ENCODE assay signal across 19 cellular contexts in the genomic region with DNA sequence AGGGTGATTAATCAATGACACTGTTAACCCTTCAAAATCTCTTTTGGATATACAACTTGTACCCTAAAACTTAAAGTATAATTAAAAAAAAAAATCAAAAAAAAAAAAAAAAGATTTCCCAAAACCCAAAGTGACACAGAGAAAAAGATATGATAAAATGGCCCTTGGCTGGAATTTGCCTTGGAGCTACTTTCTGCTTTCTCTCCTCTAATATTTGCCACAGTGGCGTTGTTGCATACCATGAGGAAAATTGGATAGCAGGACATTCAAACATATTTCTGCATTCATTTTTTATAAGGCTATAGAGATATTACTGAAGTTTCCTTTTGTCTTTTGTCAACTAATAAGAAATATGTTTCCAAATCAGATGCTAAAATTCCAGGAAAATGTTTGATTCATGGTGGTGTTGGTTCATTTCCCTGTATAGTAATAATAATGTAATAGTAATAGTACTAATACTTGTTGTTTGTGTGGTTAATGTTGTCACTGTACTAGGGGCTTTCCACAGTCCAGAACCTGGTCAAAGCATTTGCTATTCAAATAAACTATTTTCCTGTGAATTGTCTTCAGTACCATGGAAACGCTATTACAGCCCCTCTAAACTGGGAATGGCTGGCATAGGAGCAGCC.
DNase-seq lines count a peak whose midpoint lies in the region; ATAC-seq, FAIRE-seq and TF ChIP-seq lines count a peak whose summit lies in the region.
"Had no signal": no experiment of that assay in that cellular context is flagged by ENCODE, and none has a peak within 500 bp of the region (broad histone marks: within the 10 kb centered on the region; RNA-seq: fewer than 3 reads in every experiment).

No MANE protein-coding gene starts in this region.

- H3K4me1 ChIP-seq in H1 (replicated peaks in 1 of 4; ENCODE audit: control insufficient read depth in 3 of 4, insufficient read depth in 4 of 4, low read length in 3 of 4), result no peaks in the 10 kb centered on the region
- H3K4me1 ChIP-seq: transverse colon had no signal

- no peak overlapping the region for H3K27ac ChIP-seq in H1 (ENCODE audit: low read depth, low read length)
- H3K27ac ChIP-seq: KMS-11 had no signal

- peaks cover 0 to 6% of the 10 kb centered on the region in 2 donors for H3K9me3 Mint-ChIP-seq in stimulated activated naive CD8-positive, alpha-beta T cell treated with anti-CD3 and anti-CD28 coated beads, Interleukin-15, amount 100 ng/mL, for 72 hours
- H3K9me3 Mint-ChIP-seq in stimulated activated effector memory CD8-positive, alpha-beta T cell treated with anti-CD3 and anti-CD28 coated beads, Interleukin-12 subunit alpha, Interleukin-12 subunit beta, amount 100 ng/mL, for 72 hours, result no peaks in the 10 kb centered on the region
- H3K9me3 Mint-ChIP-seq: activated naive CD4-positive, alpha-beta T cell treated with anti-CD3 and anti-CD28 coated beads, Interleukin-2, amount 50 U/mL, for 24 hours had no signal

- 0 out of 2 replicates have a peak overlapping the region, but pooled peaks have one; percentile 55 for H2BK12ac ChIP-seq in H1 (ENCODE audit: low read depth, low read length)

- H4K20me1 ChIP-seq in H1 (replicated peaks in 1 of 2; ENCODE audit: control insufficient read depth in 1 of 2, insufficient read depth in 2 of 2, low read length in 2 of 2), result no peaks in the 10 kb centered on the region

- no peak overlapping the region for H3K27ac Mint-ChIP-seq in stimulated activated naive CD8-positive, alpha-beta T cell treated with anti-CD3 and anti-CD28 coated beads, Interleukin-15, amount 100 ng/mL, for 72 hours
- H3K27ac Mint-ChIP-seq in stimulated activated effector memory CD8-positive, alpha-beta T cell treated with anti-CD3 and anti-CD28 coated beads, Interleukin-12 subunit alpha, Interleukin-12 subunit beta, amount 100 ng/mL, for 72 hours, result no peak overlapping the region
- H3K27ac Mint-ChIP-seq: activated naive CD4-positive, alpha-beta T cell treated with anti-CD3 and anti-CD28 coated beads, Interleukin-2, amount 50 U/mL, for 24 hours had no signal

- no peak for DNase-seq in stimulated activated naive CD8-positive, alpha-beta T cell treated with anti-CD3 and anti-CD28 coated beads, Interleukin-15, amount 100 ng/mL, for 72 hours
- no peak for DNase-seq in stimulated activated naive CD8-positive, alpha-beta T cell treated with anti-CD3 and anti-CD28 coated beads, Interleukin-15, Interleukin-2, amounts not matched to agents 100 U/mL and 50 U/mL, for 24 hours
- DNase-seq in H1 (ENCODE audit: low read depth in 1 of 2, low spot score in 2 of 2) (no peak), NCI-H82 (lab: John Stamatoyannopoulos, UW) (no peak)
- no peak for DNase-seq in stimulated activated effector memory CD8-positive, alpha-beta T cell treated with anti-CD3 and anti-CD28 coated beads, Interleukin-12 subunit alpha, Interleukin-12 subunit beta, amount 100 ng/mL, for 72 hours (ENCODE audit: low spot score in 2 of 2)
- no peak for DNase-seq in activated CD8-positive, alpha-beta memory T cell treated with anti-CD3 and anti-CD28 coated beads for 24 hours
- DNase-seq: activated CD8-positive, alpha-beta memory T cell treated with anti-CD3 and anti-CD28 coated beads, Interleukin-2, amount 50 U/mL, for 48 hours; effector memory CD4-positive, alpha-beta T cell; NCI-H1417; NCI-H345; stimulated activated CD4-positive, alpha-beta T cell treated with anti-CD3 and anti-CD28 coated beads, Interleukin-2, amount 100 ng/mL, for 48 hours; stimulated activated CD8-positive, alpha-beta memory T cell treated with anti-CD3 and anti-CD28 coated beads, Interleukin-4, amount 100 ng/mL, for 48 hours; transverse colon had no signal

- no peaks in the 10 kb centered on the region for H3K79me1 ChIP-seq in H1 (ENCODE audit: low read depth, low read length)

- H3K14ac ChIP-seq in H1 (ENCODE audit: insufficient read length), result no peak overlapping the region

- H3K79me2 ChIP-seq in H1 (ENCODE audit: control insufficient read depth in 1 of 2, insufficient read depth in 2 of 2, low read length in 2 of 2), result no peaks in the 10 kb centered on the region

- H3K27me3 Mint-ChIP-seq in stimulated activated naive CD8-positive, alpha-beta T cell treated with anti-CD3 and anti-CD28 coated beads, Interleukin-15, amount 100 ng/mL, for 72 hours, result peaks cover 26% of the 10 kb centered on the region

- no peaks in the 10 kb centered on the region for H3K36me3 ChIP-seq in H1 (ENCODE audit: control insufficient read depth in 2 of 4, insufficient read depth in 4 of 4, low read length in 3 of 4)
- H3K36me3 ChIP-seq: transverse colon had no signal

- TF ChIP-seq EP300 in H1 (IDR thresholded peaks at IDR 0.05; ENCODE audit: borderline replicate concordance in 1 of 2, low read depth in 2 of 2, low read length in 2 of 2), result no peak

- no peak overlapping the region for H2BK20ac ChIP-seq in H1 (ENCODE audit: low read length)

- no peak for TF ChIP-seq RAD21 in H1 (IDR thresholded peaks at IDR 0.05 in 1 of 2, conservative IDR thresholded peaks at IDR 0.05 in 1 of 2; ENCODE audit: low read depth in 2 of 2, low read length in 2 of 2)

- H3K36me3 Mint-ChIP-seq in stimulated activated effector memory CD8-positive, alpha-beta T cell treated with anti-CD3 and anti-CD28 coated beads, Interleukin-12 subunit alpha, Interleukin-12 subunit beta, amount 100 ng/mL, for 72 hours, result no peaks in the 10 kb centered on the region
- H3K36me3 Mint-ChIP-seq: activated naive CD4-positive, alpha-beta T cell treated with anti-CD3 and anti-CD28 coated beads, Interleukin-2, amount 50 U/mL, for 24 hours had no signal

- no peak overlapping the region for H3K4me2 ChIP-seq in H1 (ENCODE audit: insufficient read depth in 1 of 2, low read depth in 2 of 2, low read length in 2 of 2)
- H3K4me2 ChIP-seq: KMS-11 had no signal

- H2AK5ac ChIP-seq in H1 (ENCODE audit: low read depth, low read length), result no peak overlapping the region

- H3K4me3 Mint-ChIP-seq in stimulated activated naive CD8-positive, alpha-beta T cell treated with anti-CD3 and anti-CD28 coated beads, Interleukin-15, amount 100 ng/mL, for 72 hours, result no peak overlapping the region
- H3K4me3 Mint-ChIP-seq in stimulated activated effector memory CD8-positive, alpha-beta T cell treated with anti-CD3 and anti-CD28 coated beads, Interleukin-12 subunit alpha, Interleukin-12 subunit beta, amount 100 ng/mL, for 72 hours, result no peak overlapping the region
- H3K4me3 Mint-ChIP-seq: activated naive CD4-positive, alpha-beta T cell treated with anti-CD3 and anti-CD28 coated beads, Interleukin-2, amount 50 U/mL, for 24 hours had no signal

- peak; percentile 38 for ATAC-seq in stimulated activated naive CD8-positive, alpha-beta T cell treated with anti-CD3 and anti-CD28 coated beads, Interleukin-15, amount 100 ng/mL, for 72 hours
- no peak for ATAC-seq in stimulated activated naive CD8-positive, alpha-beta T cell treated with anti-CD3 and anti-CD28 coated beads, Interleukin-15, Interleukin-2, amounts not matched to agents 100 U/mL and 50 U/mL, for 24 hours
- ATAC-seq in HG03378 (IDR thresholded peaks at IDR 0.05; ENCODE audit: unreplicated experiment) (peak; percentile 34), HG03135 (IDR thresholded peaks at IDR 0.05; ENCODE audit: unreplicated experiment) (no peak)
- ATAC-seq in stimulated activated effector memory CD8-positive, alpha-beta T cell treated with anti-CD3 and anti-CD28 coated beads, Interleukin-12 subunit alpha, Interleukin-12 subunit beta, amount 100 ng/mL, for 72 hours, result peak; percentile 20

- POLR2A ChIA-PET in H1 (lab: Charles Lee; ENCODE audit: partially characterized antibody), result no interaction called here

- peaks cover 18% of the 10 kb centered on the region for H3K4me1 Mint-ChIP-seq in stimulated activated naive CD8-positive, alpha-beta T cell treated with anti-CD3 and anti-CD28 coated beads, Interleukin-15, amount 100 ng/mL, for 72 hours
- H3K4me1 Mint-ChIP-seq in stimulated activated effector memory CD8-positive, alpha-beta T cell treated with anti-CD3 and anti-CD28 coated beads, Interleukin-12 subunit alpha, Interleukin-12 subunit beta, amount 100 ng/mL, for 72 hours, result peaks cover 7% of the 10 kb centered on the region
- H3K4me1 Mint-ChIP-seq: activated naive CD4-positive, alpha-beta T cell treated with anti-CD3 and anti-CD28 coated beads, Interleukin-2, amount 50 U/mL, for 24 hours had no signal

- H3K4me3 ChIP-seq in H1 (ENCODE audit: extremely low read depth in 1 of 4, insufficient read depth in 2 of 4, low read depth in 3 of 4, low read length in 4 of 4), result no peak overlapping the region
- H3K4me3 ChIP-seq: transverse colon had no signal

- no peak overlapping the region for H3K23ac ChIP-seq in H1 (ENCODE audit: insufficient read length)

- no peak overlapping the region for H4K5ac ChIP-seq in H1 (ENCODE audit: insufficient read length, low read depth, low read length)

- 88% methylated on average over 2 of the region's 2 CpGs; no CpG with 5 or more reads in 1 of the 2 experiments for WGBS in H1 (ENCODE audit: extremely low coverage in 1 of 2, insufficient coverage in 1 of 2, insufficient read length in 1 of 2, insufficient replicate concordance in 2 of 2, low coverage in 1 of 2, low lambda C conversion rate in 2 of 2, missing lambda C conversion rate in 1 of 2), 2 experiments

- no peak overlapping the region for H3K4ac ChIP-seq in H1 (replicated peaks; ENCODE audit: insufficient read length, low read depth, low read length)

- H4K91ac ChIP-seq in H1 (replicated peaks; ENCODE audit: insufficient read length, low read length), result no peak overlapping the region

- no peak overlapping the region for H2BK5ac ChIP-seq in H1 (ENCODE audit: low read depth, low read length)

- no peak for TF ChIP-seq POLR2A in H1 (IDR thresholded peaks at IDR 0.05; ENCODE audit: control extremely low read depth in 1 of 2, low read depth in 2 of 2, low read length in 2 of 2)

- no peaks in the 10 kb centered on the region; the same call in 1 of the 2 replicates for H3K23me2 ChIP-seq in H1 (ENCODE audit: low read depth, low read length)

- no peak for TF ChIP-seq CTCF in H1 (IDR thresholded peaks at IDR 0.05; ENCODE audit: control extremely low read depth in 1 of 3, insufficient read depth in 1 of 3, low read depth in 1 of 3, low read length in 3 of 3)

- H3K9ac ChIP-seq in H1 (replicated peaks in 1 of 4; ENCODE audit: extremely low read depth in 1 of 4, low read depth in 3 of 4, low read length in 3 of 4), result no peak overlapping the region
- H3K9ac ChIP-seq: KMS-11 had no signal

- H4K8ac ChIP-seq in H1 (ENCODE audit: extremely low read depth, insufficient read depth, low read length), result no peak overlapping the region

- no peak for FAIRE-seq in H1 (lab: Jason Lieb, UNC)
- FAIRE-seq: bronchial epithelial cell, GM12892 had no signal

- no peak overlapping the region for H3K56ac ChIP-seq in H1 (replicated peaks; ENCODE audit: insufficient read length, low read depth, low read length)

- no peak overlapping the region for H2BK120ac ChIP-seq in H1 (replicated peaks; ENCODE audit: low read depth, low read length)

- CTCF ChIA-PET in H1 (lab: Charles Lee; ENCODE audit: partially characterized antibody), result interaction anchor here (0.6 to 0.9 kb wide), 2 partner anchors 8 to 1548 kb away, joined by 3 read pairs; no protein-coding TSS in a partner anchor

- H3K9me3 ChIP-seq in H1 (ENCODE audit: insufficient read depth in 2 of 2, low read depth in 1 of 2, low read length in 1 of 2), result no peaks in the 10 kb centered on the region
- H3K9me3 ChIP-seq: transverse colon had no signal

- H3K18ac ChIP-seq in H1 (ENCODE audit: extremely low read depth, low read length), result no peak overlapping the region

- no peaks in the 10 kb centered on the region for H3K27me3 ChIP-seq in H1 (replicated peaks in 1 of 4; ENCODE audit: control insufficient read depth in 3 of 4, extremely low read depth in 1 of 4, insufficient read depth in 3 of 4, low read length in 3 of 4)
- H3K27me3 ChIP-seq: transverse colon had no signal

- H2BK15ac ChIP-seq in H1 (ENCODE audit: low read length), result no peak overlapping the region

- H2AFZ ChIP-seq in H1 (ENCODE audit: low read length), result 0 out of 2 replicates have a peak overlapping the region, but pooled peaks have one; percentile 27

Comparison
In these comparisons a context has a peak if more than half of its experiments do, and no peak if none do; other contexts are left out.
1. ATAC-seq: peak in stimulated activated naive CD8-positive, alpha-beta T cell treated with anti-CD3 and anti-CD28 coated beads, Interleukin-15, amount 100 ng/mL, for 72 hours (single experiment), HG03378 (single experiment) and stimulated activated effector memory CD8-positive, alpha-beta T cell treated with anti-CD3 and anti-CD28 coated beads, Interleukin-12 subunit alpha, Interleukin-12 subunit beta, amount 100 ng/mL, for 72 hours (single experiment); none in stimulated activated naive CD8-positive, alpha-beta T cell treated with anti-CD3 and anti-CD28 coated beads, Interleukin-15, Interleukin-2, amounts not matched to agents 100 U/mL and 50 U/mL, for 24 hours (single experiment) and HG03135 (single experiment).